ENCODE assay signal across 1 cellular context in the genomic region with DNA sequence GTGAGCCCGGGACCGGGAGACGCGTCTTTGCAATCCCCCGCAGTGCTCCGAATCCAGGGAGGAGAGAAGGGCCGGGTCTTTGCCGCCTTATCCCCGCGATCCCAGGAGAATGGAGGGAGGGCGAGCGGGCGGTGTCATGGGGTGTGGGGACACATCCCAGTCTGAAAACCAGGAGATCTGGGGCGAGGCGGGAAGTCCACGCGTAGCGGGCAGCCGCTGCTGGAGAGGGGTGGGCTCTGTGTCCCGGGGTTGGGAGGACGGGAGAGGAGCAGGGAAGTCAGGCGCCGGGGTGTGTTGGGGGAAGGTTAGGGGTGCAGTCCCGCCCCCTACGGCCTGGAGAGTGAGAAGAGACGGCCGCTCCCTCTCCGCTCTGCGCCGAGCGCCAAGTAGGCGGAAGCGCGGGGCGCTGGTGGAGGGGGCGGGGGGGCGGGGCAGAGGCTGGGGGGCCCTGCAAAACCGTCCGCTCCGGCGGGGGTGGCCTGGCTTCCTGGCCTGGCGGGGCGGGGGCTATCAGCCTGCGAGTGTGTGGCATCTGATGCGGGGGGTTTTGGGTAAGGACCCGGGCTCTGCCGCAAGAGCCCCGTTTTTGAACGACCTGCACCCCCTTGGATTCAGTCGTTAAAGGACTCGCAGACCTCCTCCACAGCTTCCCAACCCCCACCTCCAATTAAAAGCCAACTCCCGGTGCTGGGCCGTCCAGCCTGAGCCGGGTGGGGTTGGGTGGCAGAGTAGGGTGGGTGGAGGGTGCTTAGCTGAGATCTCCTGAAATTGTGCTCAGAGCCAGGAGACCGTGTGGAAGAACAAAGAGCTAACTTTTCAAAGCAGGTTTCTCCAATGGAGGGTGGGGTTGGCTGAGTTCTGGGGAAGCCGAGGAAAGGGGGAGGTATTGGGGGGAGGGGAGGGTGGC.
TF ChIP-seq lines count a peak whose summit lies in the region.

No MANE protein-coding gene starts in this region.

TF ChIP-seq in GM12878, 131 proteins besides CTCF, POLR2A, EP300 and RAD21 (continued from another document):
- TF ChIP-seq, protein P1, sequence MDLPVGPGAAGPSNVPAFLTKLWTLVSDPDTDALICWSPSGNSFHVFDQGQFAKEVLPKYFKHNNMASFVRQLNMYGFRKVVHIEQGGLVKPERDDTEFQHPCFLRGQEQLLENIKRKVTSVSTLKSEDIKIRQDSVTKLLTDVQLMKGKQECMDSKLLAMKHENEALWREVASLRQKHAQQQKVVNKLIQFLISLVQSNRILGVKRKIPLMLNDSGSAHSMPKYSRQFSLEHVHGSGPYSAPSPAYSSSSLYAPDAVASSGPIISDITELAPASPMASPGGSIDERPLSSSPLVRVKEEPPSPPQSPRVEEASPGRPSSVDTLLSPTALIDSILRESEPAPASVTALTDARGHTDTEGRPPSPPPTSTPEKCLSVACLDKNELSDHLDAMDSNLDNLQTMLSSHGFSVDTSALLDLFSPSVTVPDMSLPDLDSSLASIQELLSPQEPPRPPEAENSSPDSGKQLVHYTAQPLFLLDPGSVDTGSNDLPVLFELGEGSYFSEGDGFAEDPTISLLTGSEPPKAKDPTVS (IDR thresholded peaks at IDR 0.05; ENCODE audit: low read depth, low read length) = no peak
- TF ChIP-seq, protein P2, sequence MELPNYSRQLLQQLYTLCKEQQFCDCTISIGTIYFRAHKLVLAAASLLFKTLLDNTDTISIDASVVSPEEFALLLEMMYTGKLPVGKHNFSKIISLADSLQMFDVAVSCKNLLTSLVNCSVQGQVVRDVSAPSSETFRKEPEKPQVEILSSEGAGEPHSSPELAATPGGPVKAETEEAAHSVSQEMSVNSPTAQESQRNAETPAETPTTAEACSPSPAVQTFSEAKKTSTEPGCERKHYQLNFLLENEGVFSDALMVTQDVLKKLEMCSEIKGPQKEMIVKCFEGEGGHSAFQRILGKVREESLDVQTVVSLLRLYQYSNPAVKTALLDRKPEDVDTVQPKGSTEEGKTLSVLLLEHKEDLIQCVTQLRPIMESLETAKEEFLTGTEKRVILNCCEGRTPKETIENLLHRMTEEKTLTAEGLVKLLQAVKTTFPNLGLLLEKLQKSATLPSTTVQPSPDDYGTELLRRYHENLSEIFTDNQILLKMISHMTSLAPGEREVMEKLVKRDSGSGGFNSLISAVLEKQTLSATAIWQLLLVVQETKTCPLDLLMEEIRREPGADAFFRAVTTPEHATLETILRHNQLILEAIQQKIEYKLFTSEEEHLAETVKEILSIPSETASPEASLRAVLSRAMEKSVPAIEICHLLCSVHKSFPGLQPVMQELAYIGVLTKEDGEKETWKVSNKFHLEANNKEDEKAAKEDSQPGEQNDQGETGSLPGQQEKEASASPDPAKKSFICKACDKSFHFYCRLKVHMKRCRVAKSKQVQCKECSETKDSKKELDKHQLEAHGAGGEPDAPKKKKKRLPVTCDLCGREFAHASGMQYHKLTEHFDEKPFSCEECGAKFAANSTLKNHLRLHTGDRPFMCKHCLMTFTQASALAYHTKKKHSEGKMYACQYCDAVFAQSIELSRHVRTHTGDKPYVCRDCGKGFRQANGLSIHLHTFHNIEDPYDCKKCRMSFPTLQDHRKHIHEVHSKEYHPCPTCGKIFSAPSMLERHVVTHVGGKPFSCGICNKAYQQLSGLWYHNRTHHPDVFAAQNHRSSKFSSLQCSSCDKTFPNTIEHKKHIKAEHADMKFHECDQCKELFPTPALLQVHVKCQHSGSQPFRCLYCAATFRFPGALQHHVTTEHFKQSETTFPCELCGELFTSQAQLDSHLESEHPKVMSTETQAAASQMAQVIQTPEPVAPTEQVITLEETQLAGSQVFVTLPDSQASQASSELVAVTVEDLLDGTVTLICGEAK (IDR thresholded peaks at IDR 0.05; ENCODE audit: borderline replicate concordance) = 0 out of 2 replicates have a peak, but pooled peaks have one; percentile 13
- peak; percentile 36; the same call in 1 of the 2 replicates for TF ChIP-seq FOXK2 (IDR thresholded peaks at IDR 0.05)
- TF ChIP-seq RCOR1 (conservative IDR thresholded peaks at IDR 0.05; ENCODE audit: low read depth, low read length) = no peak
- no peak for TF ChIP-seq NRF1 (conservative IDR thresholded peaks at IDR 0.05; ENCODE audit: low read depth, low read length)
- TF ChIP-seq CHD2 (IDR thresholded peaks at IDR 0.05; ENCODE audit: borderline replicate concordance, low read depth, low read length) = peak; percentile 14; the same call in 1 of the 2 replicates
- TF ChIP-seq SIN3A (IDR thresholded peaks at IDR 0.05; ENCODE audit: low read depth, low read length) = peak; percentile 1; the same call in 1 of the 2 replicates
- no peak for TF ChIP-seq IRF4 (IDR thresholded peaks at IDR 0.05; ENCODE audit: low read depth, low read length)
- peak; percentile 67; the same call in 1 of the 2 replicates for TF ChIP-seq LARP7 (IDR thresholded peaks at IDR 0.05)
- TF ChIP-seq SMARCA5 (IDR thresholded peaks at IDR 0.05) = no peak
- no peak for TF ChIP-seq CHD4 (IDR thresholded peaks at IDR 0.05)
- TF ChIP-seq SRF (IDR thresholded peaks at IDR 0.05; ENCODE audit: low read depth in 2 of 2, low read length in 2 of 2) = no peak
- TF ChIP-seq, protein P3, sequence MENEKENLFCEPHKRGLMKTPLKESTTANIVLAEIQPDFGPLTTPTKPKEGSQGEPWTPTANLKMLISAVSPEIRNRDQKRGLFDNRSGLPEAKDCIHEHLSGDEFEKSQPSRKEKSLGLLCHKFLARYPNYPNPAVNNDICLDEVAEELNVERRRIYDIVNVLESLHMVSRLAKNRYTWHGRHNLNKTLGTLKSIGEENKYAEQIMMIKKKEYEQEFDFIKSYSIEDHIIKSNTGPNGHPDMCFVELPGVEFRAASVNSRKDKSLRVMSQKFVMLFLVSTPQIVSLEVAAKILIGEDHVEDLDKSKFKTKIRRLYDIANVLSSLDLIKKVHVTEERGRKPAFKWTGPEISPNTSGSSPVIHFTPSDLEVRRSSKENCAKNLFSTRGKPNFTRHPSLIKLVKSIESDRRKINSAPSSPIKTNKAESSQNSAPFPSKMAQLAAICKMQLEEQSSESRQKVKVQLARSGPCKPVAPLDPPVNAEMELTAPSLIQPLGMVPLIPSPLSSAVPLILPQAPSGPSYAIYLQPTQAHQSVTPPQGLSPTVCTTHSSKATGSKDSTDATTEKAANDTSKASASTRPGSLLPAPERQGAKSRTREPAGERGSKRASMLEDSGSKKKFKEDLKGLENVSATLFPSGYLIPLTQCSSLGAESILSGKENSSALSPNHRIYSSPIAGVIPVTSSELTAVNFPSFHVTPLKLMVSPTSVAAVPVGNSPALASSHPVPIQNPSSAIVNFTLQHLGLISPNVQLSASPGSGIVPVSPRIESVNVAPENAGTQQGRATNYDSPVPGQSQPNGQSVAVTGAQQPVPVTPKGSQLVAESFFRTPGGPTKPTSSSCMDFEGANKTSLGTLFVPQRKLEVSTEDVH (IDR thresholded peaks at IDR 0.05; ENCODE audit: low read depth, partially characterized antibody) = peak; percentile 42
- TF ChIP-seq EGR1 (IDR thresholded peaks at IDR 0.05; ENCODE audit: borderline replicate concordance in 1 of 2, low read depth in 2 of 2, low read length in 2 of 2) = peak in 1 of 2 experiments; percentile 68; a peak in 1 of 3 replicates
- TF ChIP-seq ZNF217 (IDR thresholded peaks at IDR 0.05) = no peak
- TF ChIP-seq, protein P4, sequence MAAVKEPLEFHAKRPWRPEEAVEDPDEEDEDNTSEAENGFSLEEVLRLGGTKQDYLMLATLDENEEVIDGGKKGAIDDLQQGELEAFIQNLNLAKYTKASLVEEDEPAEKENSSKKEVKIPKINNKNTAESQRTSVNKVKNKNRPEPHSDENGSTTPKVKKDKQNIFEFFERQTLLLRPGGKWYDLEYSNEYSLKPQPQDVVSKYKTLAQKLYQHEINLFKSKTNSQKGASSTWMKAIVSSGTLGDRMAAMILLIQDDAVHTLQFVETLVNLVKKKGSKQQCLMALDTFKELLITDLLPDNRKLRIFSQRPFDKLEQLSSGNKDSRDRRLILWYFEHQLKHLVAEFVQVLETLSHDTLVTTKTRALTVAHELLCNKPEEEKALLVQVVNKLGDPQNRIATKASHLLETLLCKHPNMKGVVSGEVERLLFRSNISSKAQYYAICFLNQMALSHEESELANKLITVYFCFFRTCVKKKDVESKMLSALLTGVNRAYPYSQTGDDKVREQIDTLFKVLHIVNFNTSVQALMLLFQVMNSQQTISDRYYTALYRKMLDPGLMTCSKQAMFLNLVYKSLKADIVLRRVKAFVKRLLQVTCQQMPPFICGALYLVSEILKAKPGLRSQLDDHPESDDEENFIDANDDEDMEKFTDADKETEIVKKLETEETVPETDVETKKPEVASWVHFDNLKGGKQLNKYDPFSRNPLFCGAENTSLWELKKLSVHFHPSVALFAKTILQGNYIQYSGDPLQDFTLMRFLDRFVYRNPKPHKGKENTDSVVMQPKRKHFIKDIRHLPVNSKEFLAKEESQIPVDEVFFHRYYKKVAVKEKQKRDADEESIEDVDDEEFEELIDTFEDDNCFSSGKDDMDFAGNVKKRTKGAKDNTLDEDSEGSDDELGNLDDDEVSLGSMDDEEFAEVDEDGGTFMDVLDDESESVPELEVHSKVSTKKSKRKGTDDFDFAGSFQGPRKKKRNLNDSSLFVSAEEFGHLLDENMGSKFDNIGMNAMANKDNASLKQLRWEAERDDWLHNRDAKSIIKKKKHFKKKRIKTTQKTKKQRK (IDR thresholded peaks at IDR 0.05; ENCODE audit: low read depth, low read length) = no peak
- TF ChIP-seq EZH2 (IDR thresholded peaks at IDR 0.05; ENCODE audit: borderline replicate concordance, control insufficient read depth, low read depth, low read length) = no peak
- TF ChIP-seq TCF3 (IDR thresholded peaks at IDR 0.05; ENCODE audit: borderline replicate concordance, insufficient read depth, low read depth, low read length) = no peak
- TF ChIP-seq SREBF2 (IDR thresholded peaks at IDR 0.05; ENCODE audit: low read length) = no peak
- 0 out of 2 replicates have a peak, but pooled peaks have one; percentile 45 for TF ChIP-seq RB1 (IDR thresholded peaks at IDR 0.05; ENCODE audit: borderline replicate concordance)
- TF ChIP-seq, protein P5, sequence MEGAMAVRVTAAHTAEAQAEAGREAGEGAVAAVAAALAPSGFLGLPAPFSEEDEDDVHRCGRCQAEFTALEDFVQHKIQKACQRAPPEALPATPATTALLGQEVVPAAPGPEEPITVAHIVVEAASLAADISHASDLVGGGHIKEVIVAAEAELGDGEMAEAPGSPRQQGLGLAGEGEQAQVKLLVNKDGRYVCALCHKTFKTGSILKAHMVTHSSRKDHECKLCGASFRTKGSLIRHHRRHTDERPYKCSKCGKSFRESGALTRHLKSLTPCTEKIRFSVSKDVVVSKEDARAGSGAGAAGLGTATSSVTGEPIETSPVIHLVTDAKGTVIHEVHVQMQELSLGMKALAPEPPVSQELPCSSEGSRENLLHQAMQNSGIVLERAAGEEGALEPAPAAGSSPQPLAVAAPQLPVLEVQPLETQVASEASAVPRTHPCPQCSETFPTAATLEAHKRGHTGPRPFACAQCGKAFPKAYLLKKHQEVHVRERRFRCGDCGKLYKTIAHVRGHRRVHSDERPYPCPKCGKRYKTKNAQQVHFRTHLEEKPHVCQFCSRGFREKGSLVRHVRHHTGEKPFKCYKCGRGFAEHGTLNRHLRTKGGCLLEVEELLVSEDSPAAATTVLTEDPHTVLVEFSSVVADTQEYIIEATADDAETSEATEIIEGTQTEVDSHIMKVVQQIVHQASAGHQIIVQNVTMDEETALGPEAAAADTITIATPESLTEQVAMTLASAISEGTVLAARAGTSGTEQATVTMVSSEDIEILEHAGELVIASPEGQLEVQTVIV (IDR thresholded peaks at IDR 0.05; ENCODE audit: borderline replicate concordance, partially characterized antibody) = no peak
- TF ChIP-seq ETV6 (conservative IDR thresholded peaks at IDR 0.05 in 1 of 2, IDR thresholded peaks at IDR 0.05 in 1 of 2; ENCODE audit: borderline replicate concordance in 1 of 2, low read depth in 1 of 2) = no peak
- no peak for TF ChIP-seq GABPA (IDR thresholded peaks at IDR 0.05; ENCODE audit: low read depth)
- 0 out of 2 replicates have a peak, but pooled peaks have one; percentile 32 for TF ChIP-seq TAF1 (IDR thresholded peaks at IDR 0.05; ENCODE audit: borderline replicate concordance, low read depth, low read length)
TF ChIP-seq in GM12878: peak in this region for 17.
